In genomic region chr16:89445166-89445565, GRCh38 we compare ENCODE assay signal across 1 cellular context.
TF ChIP-seq lines count a peak whose summit lies in the region.

No MANE protein-coding gene starts in this region.

TF ChIP-seq in WTC11, 78 proteins besides CTCF, POLR2A, EP300 and RAD21 (continued from another document):
- TF ChIP-seq E2F5 (CRISPR knock-in tag; IDR thresholded peaks at IDR 0.05) (no peak), JAZF1 (CRISPR knock-in tag; IDR thresholded peaks at IDR 0.05) (no peak), SMAD4 (CRISPR knock-in tag; IDR thresholded peaks at IDR 0.05) (no peak), ZNF317 (CRISPR knock-in tag; IDR thresholded peaks at IDR 0.05; ENCODE audit: borderline replicate concordance, low read depth) (no peak), E2F1 (CRISPR knock-in tag; IDR thresholded peaks at IDR 0.05) (no peak), ZNF671 (CRISPR knock-in tag; IDR thresholded peaks at IDR 0.05) (no peak), AR (CRISPR knock-in tag; IDR thresholded peaks at IDR 0.05) (no peak), KAT7 (CRISPR knock-in tag; IDR thresholded peaks at IDR 0.05; ENCODE audit: borderline replicate concordance) (no peak), OVOL2 (CRISPR knock-in tag; IDR thresholded peaks at IDR 0.05; ENCODE audit: borderline replicate concordance) (no peak), SP1 (CRISPR knock-in tag; conservative IDR thresholded peaks at IDR 0.05) (no peak), NR1H2 (CRISPR knock-in tag; IDR thresholded peaks at IDR 0.05) (no peak)
